Comparison of ENCODE assay signal across 14 cellular contexts in genomic region chr6:154404791-154405400, GRCh38. TPM values are rescaled to one million over a fixed set of nuclear protein-coding genes. Genes with fewer than 3 reads are reported as not detected.
DNase-seq lines count a peak whose midpoint lies in the region; ATAC-seq and TF ChIP-seq lines count a peak whose summit lies in the region.
"Had no signal": no experiment of that assay in that cellular context is flagged by ENCODE, and none has a peak within 500 bp of the region (broad histone marks: within the 10 kb centered on the region; RNA-seq: fewer than 3 reads in every experiment).

No MANE protein-coding gene starts in this region.

- no peaks in the 10 kb centered on the region for H3K27me3 Mint-ChIP-seq in MCF 10A (ENCODE audit: insufficient read depth, unreplicated experiment)

- ATAC-seq in Panc1 (no peak), GM21529 (IDR thresholded peaks at IDR 0.05; ENCODE audit: unreplicated experiment) (no peak)
- ATAC-seq: naive thymus-derived CD8-positive, alpha-beta T cell had no signal

- CTCF ChIA-PET in MCF 10A (lab: Yijun Ruan, JAX) = no interaction called here
- CTCF ChIA-PET in Panc1 (lab: Charles Lee) = no interaction called here

- peak overlapping the region; percentile 67 for H3K27ac Mint-ChIP-seq in MCF 10A (ENCODE audit: low read depth, unreplicated experiment)

- no peaks in the 10 kb centered on the region for H3K9me3 Mint-ChIP-seq in MCF 10A (ENCODE audit: unreplicated experiment)
- H3K9me3 Mint-ChIP-seq: naive thymus-derived CD8-positive, alpha-beta T cell had no signal

- in situ Hi-C loops in Panc1 (cut with HindIII; ENCODE audit: low pct_unique_long_range_greater_than_20kb, low sequenced_read_pairs) = no loop called here

- peak overlapping the region; percentile 56 for H3K4me3 Mint-ChIP-seq in MCF 10A (ENCODE audit: unreplicated experiment)
- H3K4me3 Mint-ChIP-seq: naive thymus-derived CD8-positive, alpha-beta T cell had no signal

- H3K27ac ChIP-seq in breast epithelium (no peak overlapping the region), Panc1 (ENCODE audit: low read length) (peak overlapping the region; percentile 12; the same call in 1 of the 2 replicates)
- H3K27ac ChIP-seq: adrenal gland, epithelial cell of prostate had no signal

- BruUV-seq in MCF 10A (replicated peaks; lab: Mats Ljungman, UMichigan) (no TSS peak), Panc1 (replicated peaks; lab: Mats Ljungman, UMichigan) (no TSS peak)

- H3K4me3 ChIP-seq in breast epithelium (no peak overlapping the region), Panc1 (ENCODE audit: low read depth in 2 of 2, low read length in 2 of 2) (no peak overlapping the region), fibroblast of the aortic adventitia (ENCODE audit: low read depth, low read length) (no peak overlapping the region)
- H3K4me3 ChIP-seq: adrenal gland had no signal

- TF ChIP-seq CTCF in MCF 10A (IDR thresholded peaks at IDR 0.05; ENCODE audit: unreplicated experiment) (no peak), breast epithelium (IDR thresholded peaks at IDR 0.05) (no peak), Panc1 (IDR thresholded peaks at IDR 0.05) (no peak), fibroblast of the aortic adventitia (IDR thresholded peaks at IDR 0.05; ENCODE audit: insufficient read depth, low read length) (no peak)

- H3K4me1 ChIP-seq in breast epithelium = peaks cover 0 to under 1% of the 10 kb centered on the region in 2 donors
- peaks cover 2% of the 10 kb centered on the region; the same call in 1 of the 2 replicates for H3K4me1 ChIP-seq in Panc1 (ENCODE audit: control insufficient read depth, insufficient read depth, low read length)

- no peaks in the 10 kb centered on the region for H3K27me3 ChIP-seq in breast epithelium
- H3K27me3 ChIP-seq in Panc1 (ENCODE audit: control insufficient read depth, insufficient read depth, low read length) = no peaks in the 10 kb centered on the region
- H3K27me3 ChIP-seq: adrenal gland had no signal

- TF ChIP-seq POLR2A in breast epithelium (IDR thresholded peaks at IDR 0.05) = no peak

- no peaks in the 10 kb centered on the region for H3K36me3 ChIP-seq in breast epithelium
- no peaks in the 10 kb centered on the region for H3K36me3 ChIP-seq in Panc1 (ENCODE audit: control insufficient read depth, insufficient read depth, low read length)
- H3K36me3 ChIP-seq: adrenal gland had no signal

- DNase-seq in MCF 10A (ENCODE audit: unreplicated experiment) (peak; percentile 56), breast epithelium (ENCODE audit: low spot score in 2 of 2) (no peak), Panc1 (ENCODE audit: low read depth, low spot score) (no peak), fibroblast of the aortic adventitia (ENCODE audit: low read depth) (peak; percentile 63), OCI-M2 (lab: John Stamatoyannopoulos, UW; ENCODE audit: unreplicated experiment) (no peak), NCI-H1092 (lab: John Stamatoyannopoulos, UW) (no peak), DMS 273 treated with DMSO at 0.1 percent for 48 hours (lab: John Stamatoyannopoulos, UW) (no peak)
- DNase-seq: adrenal gland; islet precursor cell; naive thymus-derived CD8-positive, alpha-beta T cell; NCI-H1417; stimulated activated CD4-positive, alpha-beta T cell treated with anti-CD3 and anti-CD28 coated beads, Interleukin-12 subunit alpha, Interleukin-12 subunit beta, amount 100 ng/mL, for 4 hours had no signal

- peaks cover 6% of the 10 kb centered on the region for H3K4me1 Mint-ChIP-seq in MCF 10A (ENCODE audit: insufficient read depth, unreplicated experiment)

- intact Hi-C loops in MCF 10A (cut with micrococcal nuclease) = no loop called here
- intact Hi-C loops in breast epithelium (cut with DNase I; ENCODE audit: low total_unique reads) = no loop called here
- intact Hi-C loops in Panc1 (cut with micrococcal nuclease; ENCODE audit: unreplicated experiment) = no loop called here

- POLR2A ChIA-PET in MCF 10A (lab: Yijun Ruan, JAX) = no interaction called here
- POLR2A ChIA-PET in Panc1 (lab: Charles Lee) = no interaction called here

- H3K9me3 ChIP-seq in breast epithelium (no peaks in the 10 kb centered on the region), Panc1 (ENCODE audit: control insufficient read depth, insufficient read depth, low read depth, low read length) (no peaks in the 10 kb centered on the region)
- H3K9me3 ChIP-seq: adrenal gland had no signal

- H3K36me3 Mint-ChIP-seq in MCF 10A (ENCODE audit: insufficient read depth, unreplicated experiment) = peaks cover 8% of the 10 kb centered on the region
- H3K36me3 Mint-ChIP-seq: naive thymus-derived CD8-positive, alpha-beta T cell had no signal

RNA-seq across cellular contexts. Expression of gene IPCEF1, which starts 48.3 kb away (rescaled TPM):
- total RNA-seq in MCF 10A (2022) (not detected in 2 replicates), breast epithelium (1 to 10 TPM; 3.7 to 6.7 (median 5.6) TPM), Panc1 (2021; ENCODE audit: unreplicated experiment) (0.28 TPM), fibroblast of the aortic adventitia (ENCODE audit: low replicate concordance) (0.54 and 1.3 TPM in 2 replicates)
- not detected for polyA plus RNA-seq in Panc1 (2012; ENCODE audit: insufficient read length)

Comparison
In these comparisons a context has a peak if more than half of its experiments do, and no peak if none do; other contexts are left out.
1. DNase-seq: peak in MCF 10A (single experiment) and fibroblast of the aortic adventitia (single experiment); none in breast epithelium (0 of 2), Panc1 (single experiment), OCI-M2 (single experiment), NCI-H1092 (single experiment) and DMS 273 treated with DMSO at 0.1 percent for 48 hours (single experiment).